10 cellular contexts compared by ENCODE assay signal in the genomic region with DNA sequence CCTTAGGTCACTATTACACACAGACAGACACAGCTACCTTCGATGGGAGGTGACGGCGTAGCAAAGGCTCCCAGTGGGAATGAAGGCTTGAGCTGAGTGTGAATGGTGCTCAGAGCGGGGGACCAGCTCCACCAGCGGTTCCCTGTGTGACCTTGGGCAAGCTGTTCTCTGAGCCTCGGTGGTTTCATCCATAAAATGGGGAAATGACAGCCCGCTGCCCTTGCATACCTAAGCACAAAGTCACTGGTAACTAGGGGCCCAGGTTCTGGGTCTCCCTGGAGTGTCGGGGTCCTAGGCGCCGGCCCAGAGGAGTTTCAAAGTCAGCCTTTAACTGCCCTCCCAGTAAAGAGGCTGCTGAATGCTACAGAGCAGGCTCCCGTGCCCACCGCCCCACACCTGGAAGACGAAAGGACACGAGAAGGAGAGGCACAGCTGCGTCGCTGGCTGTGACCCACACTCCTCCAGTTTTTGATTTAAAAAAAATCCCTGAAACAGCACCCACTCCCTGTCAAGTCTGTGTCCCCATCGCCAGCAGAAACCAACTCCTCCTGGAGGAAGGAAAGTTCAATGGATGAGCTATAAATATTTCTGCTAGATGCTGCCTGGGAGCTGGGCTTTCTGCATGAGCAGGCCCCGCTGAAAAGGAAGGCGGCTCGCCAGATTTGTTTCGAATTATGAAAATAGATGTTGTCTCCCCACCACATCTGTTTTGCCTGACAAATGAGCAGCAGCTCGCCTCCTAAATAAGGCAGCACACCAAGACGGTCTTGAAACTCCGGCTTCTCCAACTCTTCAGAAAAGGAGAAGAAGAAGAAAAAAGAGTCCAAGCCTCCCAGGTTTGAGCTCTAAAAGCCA. TPM values are rescaled to one million over a fixed set of nuclear protein-coding genes. Genes with fewer than 3 reads are reported as not detected.
DNase-seq lines count a peak whose midpoint lies in the region; ATAC-seq and TF ChIP-seq lines count a peak whose summit lies in the region.
"Had no signal": no experiment of that assay in that cellular context is flagged by ENCODE, and none has a peak within 500 bp of the region (broad histone marks: within the 10 kb centered on the region; RNA-seq: fewer than 3 reads in every experiment).

No MANE protein-coding gene starts in this region.

- H3K36me3 ChIP-seq in GM23338 (ENCODE audit: insufficient read depth) (no peaks in the 10 kb centered on the region), PC-9 (ENCODE audit: low read depth) (peaks cover 75% of the 10 kb centered on the region), gastrocnemius medialis (no peaks in the 10 kb centered on the region)

- CTCF ChIA-PET in PC-9 (lab: Charles Lee) = no interaction called here

- H3K4me1 Mint-ChIP-seq in GM23338 = peaks cover 96% of the 10 kb centered on the region

- in situ Hi-C loops in gastrocnemius medialis (cut with MboI; ENCODE audit: low sequenced_read_pairs in 4 of 4) = no loop called here

- no peaks in the 10 kb centered on the region; the same call in 2 of the 3 replicates for H3K9me3 Mint-ChIP-seq in GM23338
- H3K9me3 Mint-ChIP-seq: activated naive CD4-positive, alpha-beta T cell treated with anti-CD3 and anti-CD28 coated beads, Interleukin-2, amount 50 U/mL, for 24 hours had no signal

- POLR2A ChIA-PET in PC-9 (lab: Charles Lee; ENCODE audit: unreplicated experiment) = interaction anchor here (0.7 kb wide), 1 partner anchor 15 kb away, joined by 4 read pairs; no protein-coding TSS in a partner anchor

- H3K27ac ChIP-seq in GM23338 (ENCODE audit: low read depth) = 0 out of 2 replicates have a peak overlapping the region, but pooled peaks have one; percentile 23
- H3K27ac ChIP-seq in PC-9 = peak overlapping the region; percentile 52
- no peak overlapping the region for H3K27ac ChIP-seq in gastrocnemius medialis

- no peak for TF ChIP-seq POLR2A in gastrocnemius medialis (IDR thresholded peaks at IDR 0.05)

- H3K79me2 ChIP-seq in GM23338 (replicated peaks; ENCODE audit: insufficient read depth) = peaks cover 99% of the 10 kb centered on the region
- peaks cover 98% of the 10 kb centered on the region for H3K79me2 ChIP-seq in PC-9 (ENCODE audit: low read depth)

- H3K27me3 Mint-ChIP-seq in GM23338 (ENCODE audit: insufficient read depth, low read depth, poor library complexity) = peaks cover 7% of the 10 kb centered on the region
- H3K27me3 Mint-ChIP-seq: activated naive CD4-positive, alpha-beta T cell treated with anti-CD3 and anti-CD28 coated beads, Interleukin-2, amount 50 U/mL, for 24 hours had no signal

- DNase-seq in GM23338 (ENCODE audit: low spot score) (no peak), PC-9 (no peak), posterior cingulate gyrus (peak in 8 of 10 donors; percentile 33 to 92 (median 56)), OCI-M1 (lab: John Stamatoyannopoulos, UW) (no peak), gastrocnemius medialis (no peak), NCI-H748 treated with DMSO at 0.1 percent for 48 hours (lab: John Stamatoyannopoulos, UW) (no peak)
- DNase-seq: T-helper 1 cell had no signal

- H3K4me3 Mint-ChIP-seq in GM23338 = no peak overlapping the region; the same call in 2 of the 3 replicates
- H3K4me3 Mint-ChIP-seq: activated naive CD4-positive, alpha-beta T cell treated with anti-CD3 and anti-CD28 coated beads, Interleukin-2, amount 50 U/mL, for 24 hours had no signal

- BruUV-seq in PC-9 (replicated peaks; lab: Mats Ljungman, UMichigan) = no TSS peak

- ATAC-seq in GM18520 (IDR thresholded peaks at IDR 0.05; ENCODE audit: unreplicated experiment) (peak; percentile 22), GM23338 (no peak), GM21737 (IDR thresholded peaks at IDR 0.05; ENCODE audit: unreplicated experiment) (no peak), gastrocnemius medialis (no peak)

- H3K27me3 ChIP-seq in GM23338 (ENCODE audit: insufficient read depth) (no peaks in the 10 kb centered on the region), PC-9 (ENCODE audit: insufficient read depth, low read depth) (no peaks in the 10 kb centered on the region), gastrocnemius medialis (no peaks in the 10 kb centered on the region)

- H2AFZ ChIP-seq in GM23338 (no peak overlapping the region), PC-9 (no peak overlapping the region)

- TF ChIP-seq CTCF in GM23338 (conservative IDR thresholded peaks at IDR 0.05; ENCODE audit: low read depth in 2 of 2) = no peak
- no peak for TF ChIP-seq CTCF in PC-9 (conservative IDR thresholded peaks at IDR 0.05)
- no peak for TF ChIP-seq CTCF in gastrocnemius medialis (IDR thresholded peaks at IDR 0.05 in 4 of 5, conservative IDR thresholded peaks at IDR 0.05 in 1 of 5)

- H3K4me2 ChIP-seq in GM23338 = no peak overlapping the region; the same call in 1 of the 2 replicates
- H3K4me2 ChIP-seq in PC-9 = peak overlapping the region; percentile 63

- H3K4me1 ChIP-seq in GM23338 (ENCODE audit: insufficient read depth) (peaks cover 75% of the 10 kb centered on the region), PC-9 (replicated peaks; ENCODE audit: insufficient read depth) (peaks cover 100% of the 10 kb centered on the region), gastrocnemius medialis (peaks cover 22 to 23% of the 10 kb centered on the region in 2 donors)

- peaks cover 33% of the 10 kb centered on the region for H4K20me1 ChIP-seq in GM23338 (replicated peaks; ENCODE audit: insufficient read depth)
- H4K20me1 ChIP-seq in PC-9 (ENCODE audit: insufficient read depth) = peaks cover 56% of the 10 kb centered on the region

- intact Hi-C loops in PC-9 (cut with micrococcal nuclease; ENCODE audit: unreplicated experiment) = no loop called here
- intact Hi-C loops in posterior cingulate gyrus (cut with DNase I) = no loop called here
- intact Hi-C loops in gastrocnemius medialis (cut with DNase I; ENCODE audit: low total_unique reads) = no loop called here

- peaks cover 6% of the 10 kb centered on the region for H3K36me3 Mint-ChIP-seq in GM23338 (ENCODE audit: low read depth)
- H3K36me3 Mint-ChIP-seq: activated naive CD4-positive, alpha-beta T cell treated with anti-CD3 and anti-CD28 coated beads, Interleukin-2, amount 50 U/mL, for 24 hours had no signal

- no peak overlapping the region for H3K4me3 ChIP-seq in GM23338
- H3K4me3 ChIP-seq in PC-9 = no peak overlapping the region
- no peak overlapping the region for H3K4me3 ChIP-seq in gastrocnemius medialis

- H3F3A ChIP-seq in GM23338 (replicated peaks; ENCODE audit: low read depth) (no peaks in the 10 kb centered on the region), PC-9 (ENCODE audit: insufficient read depth, low read depth) (peaks cover 88% of the 10 kb centered on the region)

- H3K9me3 ChIP-seq in PC-9 (ENCODE audit: insufficient read depth, low read depth) (no peaks in the 10 kb centered on the region), gastrocnemius medialis (no peaks in the 10 kb centered on the region)

- H3K9me2 ChIP-seq in GM23338 (ENCODE audit: insufficient read depth) = no peaks in the 10 kb centered on the region
- H3K9me2 ChIP-seq in PC-9 (ENCODE audit: insufficient read depth) = no peaks in the 10 kb centered on the region

- no peak overlapping the region; the same call in 1 of the 2 replicates for H3K27ac Mint-ChIP-seq in GM23338
- H3K27ac Mint-ChIP-seq: activated naive CD4-positive, alpha-beta T cell treated with anti-CD3 and anti-CD28 coated beads, Interleukin-2, amount 50 U/mL, for 24 hours had no signal

TF ChIP-seq in GM23338, 12 proteins besides CTCF, POLR2A, EP300 and RAD21 (continues in another document):
- TF ChIP-seq REST (IDR thresholded peaks at IDR 0.05; ENCODE audit: unreplicated experiment) (no peak), JUNB (IDR thresholded peaks at IDR 0.05; ENCODE audit: unreplicated experiment) (no peak)

RNA-seq across cellular contexts. Expression of gene PMEPA1, which starts 27.4 kb away (rescaled TPM):
- 7.3 and 8.9 TPM in 2 replicates for total RNA-seq in GM23338 (2014; rRNA removed; shearing (Covaris generic))
- polyA plus RNA-seq in GM23338 (2016; fragmentation: Nextera tagmentation; extraction: Ambion mirVana) = 13.5 and 15.4 TPM in 2 replicates
- total RNA-seq in PC-9 (2021) = 163 and 177 TPM in 2 replicates
- total RNA-seq in gastrocnemius medialis = 1 to 10 TPM; 1.5 to 8.1 (median 5.8) TPM

Comparison
In these comparisons a context has a peak if more than half of its experiments do, and no peak if none do; other contexts are left out.
1. DNase-seq: peak in posterior cingulate gyrus (8 of 10); none in GM23338 (single experiment), PC-9 (0 of 2), OCI-M1 (single experiment), gastrocnemius medialis (0 of 2) and NCI-H748 treated with DMSO at 0.1 percent for 48 hours (single experiment).
2. H3K27ac ChIP-seq: peak in GM23338 (single experiment) and PC-9 (single experiment); none in gastrocnemius medialis (0 of 4).
3. RNA of gene PMEPA1, which starts 27.4 kb away (total RNA-seq): 163 to 177 TPM in PC-9; 1.5 to 8.1 TPM in gastrocnemius medialis and 7.3 to 8.9 TPM in GM23338; every median in the first group is over 10 times any median in the second.